In the genomic region with DNA sequence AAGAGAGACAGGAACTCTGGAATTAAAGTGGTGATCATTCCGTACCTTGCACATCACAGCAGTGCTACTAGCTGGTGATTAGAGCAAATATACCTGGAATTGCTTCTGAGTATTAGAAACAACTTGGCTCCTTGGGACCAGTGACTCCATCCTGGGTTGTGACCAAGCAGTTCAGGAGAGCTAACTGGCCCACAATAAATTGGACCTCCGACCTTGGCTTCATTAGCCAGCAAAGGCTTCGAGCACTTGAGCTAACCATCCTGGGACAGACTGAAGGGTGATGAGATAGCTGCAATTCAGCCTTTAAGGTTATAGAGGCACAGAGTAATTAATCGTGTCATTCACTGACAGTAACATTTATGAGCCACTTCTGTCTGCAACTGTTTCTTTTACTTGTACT, we compare ENCODE assay signal across 1 cellular context.
TF ChIP-seq lines count a peak whose summit lies in the region.

No MANE protein-coding gene starts in this region.

TF ChIP-seq in H1, 55 proteins besides CTCF, POLR2A, EP300 and RAD21:
- TF ChIP-seq BACH1 (IDR thresholded peaks at IDR 0.05; ENCODE audit: low read length) (no peak), SP1 (IDR thresholded peaks at IDR 0.05; ENCODE audit: low read depth, low read length) (no peak), RXRA (IDR thresholded peaks at IDR 0.05; ENCODE audit: insufficient read depth, low read depth, low read length) (no peak), BRCA1 (IDR thresholded peaks at IDR 0.05; ENCODE audit: low read depth, low read length) (no peak), SAP30 (IDR thresholded peaks at IDR 0.05; ENCODE audit: insufficient read depth, insufficient replicate concordance, low read length) (no peak), BCL11A (IDR thresholded peaks at IDR 0.05; ENCODE audit: low read depth in 2 of 2, low read length in 2 of 2) (no peak), CHD2 (IDR thresholded peaks at IDR 0.05; ENCODE audit: low read length) (no peak), POU5F1 (IDR thresholded peaks at IDR 0.05; ENCODE audit: low read depth, low read length) (no peak), NANOG (IDR thresholded peaks at IDR 0.05; ENCODE audit: insufficient read depth, low read depth, low read length, poor library complexity, severe bottlenecking) (no peak), EZH2 (IDR thresholded peaks at IDR 0.05; ENCODE audit: low read depth, low read length, severe bottlenecking) (no peak), TAF7 (optimal IDR thresholded peaks at IDR 0.05; ENCODE audit: borderline replicate concordance, low read depth, low read length) (no peak), CBX5 (IDR thresholded peaks at IDR 0.05; ENCODE audit: low read depth, low read length) (no peak)
- TF ChIP-seq, protein P1, sequence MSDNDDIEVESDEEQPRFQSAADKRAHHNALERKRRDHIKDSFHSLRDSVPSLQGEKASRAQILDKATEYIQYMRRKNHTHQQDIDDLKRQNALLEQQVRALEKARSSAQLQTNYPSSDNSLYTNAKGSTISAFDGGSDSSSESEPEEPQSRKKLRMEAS (IDR thresholded peaks at IDR 0.05): no peak
- TF ChIP-seq, protein P2, sequence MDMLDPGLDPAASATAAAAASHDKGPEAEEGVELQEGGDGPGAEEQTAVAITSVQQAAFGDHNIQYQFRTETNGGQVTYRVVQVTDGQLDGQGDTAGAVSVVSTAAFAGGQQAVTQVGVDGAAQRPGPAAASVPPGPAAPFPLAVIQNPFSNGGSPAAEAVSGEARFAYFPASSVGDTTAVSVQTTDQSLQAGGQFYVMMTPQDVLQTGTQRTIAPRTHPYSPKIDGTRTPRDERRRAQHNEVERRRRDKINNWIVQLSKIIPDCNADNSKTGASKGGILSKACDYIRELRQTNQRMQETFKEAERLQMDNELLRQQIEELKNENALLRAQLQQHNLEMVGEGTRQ (IDR thresholded peaks at IDR 0.05; ENCODE audit: low read length): no peak
- TF ChIP-seq, protein P3, sequence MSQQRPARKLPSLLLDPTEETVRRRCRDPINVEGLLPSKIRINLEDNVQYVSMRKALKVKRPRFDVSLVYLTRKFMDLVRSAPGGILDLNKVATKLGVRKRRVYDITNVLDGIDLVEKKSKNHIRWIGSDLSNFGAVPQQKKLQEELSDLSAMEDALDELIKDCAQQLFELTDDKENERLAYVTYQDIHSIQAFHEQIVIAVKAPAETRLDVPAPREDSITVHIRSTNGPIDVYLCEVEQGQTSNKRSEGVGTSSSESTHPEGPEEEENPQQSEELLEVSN (IDR thresholded peaks at IDR 0.05): no peak
